ENCODE assay signal across 19 cellular contexts in genomic region chr1:14263671-14264070, GRCh38.
"Had no signal": no experiment of that assay in that cellular context is flagged by ENCODE, and none has a peak within 500 bp of the region (broad histone marks: within the 10 kb centered on the region; RNA-seq: fewer than 3 reads in every experiment).

No MANE protein-coding gene starts in this region.

- H3K9me3 Mint-ChIP-seq: activated CD4-positive, alpha-beta T cell treated with anti-CD3 and anti-CD28 coated beads, Interleukin-2, amount 10 ng/mL, durations not matched to agents 7 days and 5 days; activated naive CD4-positive, alpha-beta T cell treated with anti-CD3 and anti-CD28 coated beads for 36 hours; activated T-cell treated with anti-CD3 and anti-CD28 coated beads, Interleukin-2, amount 50 U/mL, for 24 hours; effector memory CD8-positive, alpha-beta T cell; memory B cell had no signal

- H3K4me3 ChIP-seq: body of pancreas, esophagus squamous epithelium, heart right ventricle, prostate gland, skin epidermis, stomach had no signal

- ATAC-seq: activated CD4-positive, CD25-positive, alpha-beta regulatory T cell treated with anti-CD3 and anti-CD28 coated beads, Interleukin-2, amount 50 U/mL, for 24 hours; activated CD8-positive, alpha-beta T cell treated with anti-CD3 and anti-CD28 coated beads, Interleukin-2, amount 10 ng/mL, durations not matched to agents 7 days and 5 days; body of pancreas; effector memory CD8-positive, alpha-beta T cell; heart right ventricle; left ventricle myocardium superior; naive thymus-derived CD4-positive, alpha-beta T cell; right cardiac atrium had no signal

- DNase-seq: activated CD4-positive, alpha-beta T cell treated with anti-CD3 and anti-CD28 coated beads, Interleukin-2, amount 10 ng/mL, durations not matched to agents 7 days and 5 days; activated CD8-positive, alpha-beta T cell treated with anti-CD3 and anti-CD28 coated beads, Interleukin-2, amount 10 ng/mL, durations not matched to agents 7 days and 5 days; activated naive CD4-positive, alpha-beta T cell treated with anti-CD3 and anti-CD28 coated beads for 36 hours; activated T-cell treated with anti-CD3 and anti-CD28 coated beads, Interleukin-2, amount 50 U/mL, for 24 hours; body of pancreas; caudate nucleus; effector memory CD8-positive, alpha-beta T cell; esophagus squamous epithelium; heart right ventricle; kidney glomerular epithelial cell; left ventricle myocardium superior; naive thymus-derived CD4-positive, alpha-beta T cell; right cardiac atrium; stomach; trophoblast cell had no signal

- H3K27ac Mint-ChIP-seq: activated CD4-positive, alpha-beta T cell treated with anti-CD3 and anti-CD28 coated beads, Interleukin-2, amount 10 ng/mL, durations not matched to agents 7 days and 5 days; activated CD8-positive, alpha-beta T cell treated with anti-CD3 and anti-CD28 coated beads, Interleukin-2, amount 10 ng/mL, durations not matched to agents 7 days and 5 days; activated naive CD4-positive, alpha-beta T cell treated with anti-CD3 and anti-CD28 coated beads for 36 hours; activated T-cell treated with anti-CD3 and anti-CD28 coated beads, Interleukin-2, amount 50 U/mL, for 24 hours; effector memory CD8-positive, alpha-beta T cell; memory B cell; naive thymus-derived CD4-positive, alpha-beta T cell had no signal

- H3K9me3 ChIP-seq: body of pancreas, esophagus squamous epithelium, heart right ventricle, prostate gland, stomach had no signal

- H3K4me1 ChIP-seq: prostate gland, stomach had no signal

- H3K36me3 Mint-ChIP-seq: memory B cell; naive thymus-derived CD4-positive, alpha-beta T cell had no signal

- H3K4me3 Mint-ChIP-seq: activated CD4-positive, alpha-beta T cell treated with anti-CD3 and anti-CD28 coated beads, Interleukin-2, amount 10 ng/mL, durations not matched to agents 7 days and 5 days; activated CD8-positive, alpha-beta T cell treated with anti-CD3 and anti-CD28 coated beads, Interleukin-2, amount 10 ng/mL, durations not matched to agents 7 days and 5 days; activated naive CD4-positive, alpha-beta T cell treated with anti-CD3 and anti-CD28 coated beads for 36 hours; activated T-cell treated with anti-CD3 and anti-CD28 coated beads, Interleukin-2, amount 50 U/mL, for 24 hours; effector memory CD8-positive, alpha-beta T cell; memory B cell; naive thymus-derived CD4-positive, alpha-beta T cell had no signal

- H3K36me3 ChIP-seq: esophagus squamous epithelium, heart right ventricle, prostate gland, stomach had no signal

- H3K4me1 Mint-ChIP-seq: activated CD4-positive, alpha-beta T cell treated with anti-CD3 and anti-CD28 coated beads, Interleukin-2, amount 10 ng/mL, durations not matched to agents 7 days and 5 days; memory B cell; naive thymus-derived CD4-positive, alpha-beta T cell had no signal
